In the genomic region with DNA sequence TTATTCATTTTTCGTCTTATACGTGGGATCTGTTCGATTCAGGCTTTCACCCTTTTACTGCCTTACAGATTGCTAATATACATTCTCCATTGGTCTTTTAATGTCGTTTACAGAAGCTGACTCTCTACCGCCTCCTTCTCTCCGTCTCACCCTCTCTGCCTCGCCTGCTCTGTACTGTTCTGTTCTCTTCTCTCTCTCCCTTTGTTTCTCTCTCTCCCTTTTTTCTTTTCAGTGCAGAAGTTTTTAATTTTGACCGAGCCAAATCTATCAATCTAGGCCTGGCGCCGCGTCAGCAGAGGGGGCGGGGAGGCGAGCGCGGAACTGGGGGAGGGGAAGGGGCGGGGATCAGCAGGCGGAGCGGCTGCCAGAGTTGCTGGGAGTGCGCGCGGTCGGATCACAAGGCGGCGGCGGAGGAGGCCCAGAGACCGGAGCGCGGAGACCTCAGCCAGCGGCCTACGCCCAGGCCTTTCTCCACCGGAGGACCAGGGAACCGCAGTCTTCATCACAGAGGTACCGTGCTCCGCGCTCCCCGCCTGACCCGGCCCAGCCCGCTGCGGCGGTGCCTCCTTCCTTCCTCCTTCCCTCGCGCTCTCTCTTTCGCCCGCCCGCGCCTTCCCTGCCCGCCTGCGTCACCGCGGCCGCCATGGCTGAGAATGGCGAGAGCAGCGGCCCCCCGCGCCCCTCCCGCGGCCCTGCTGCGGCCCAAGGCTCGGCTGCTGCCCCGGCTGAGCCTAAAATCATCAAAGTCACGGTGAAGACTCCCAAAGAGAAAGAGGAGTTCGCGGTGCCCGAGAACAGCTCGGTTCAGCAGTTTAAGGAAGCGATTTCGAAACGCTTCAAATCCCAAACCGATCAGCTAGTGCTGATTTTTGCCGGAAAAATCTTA, we compare ENCODE assay signal across 8 cellular contexts. TPM values are rescaled to one million over a fixed set of nuclear protein-coding genes. Genes with fewer than 3 reads are reported as not detected.
DNase-seq lines count a peak whose midpoint lies in the region; ATAC-seq and TF ChIP-seq lines count a peak whose summit lies in the region.

Gene UBQLN2 (plus strand): TSS at position 397 of the 886 bp plus-strand sequence. CDS start 247 bp downstream, at position 644.

- peaks cover 0 to 16% (median 12%) of the 10 kb centered on the region in 4 donors for H3K4me1 ChIP-seq in transverse colon

- H3K4me2 ChIP-seq in SU-DHL-6 (ENCODE audit: low read depth, low read length, poor library complexity, severe bottlenecking), result peak within 1 kb of the TSS; percentile 91

- no peaks in the 10 kb centered on the region for H3K36me3 ChIP-seq in SU-DHL-6 (ENCODE audit: low read length)
- H3K36me3 ChIP-seq in transverse colon, result no peaks in the 10 kb centered on the region

- peak within 1 kb of the TSS; percentile 93 for H3K4me3 Mint-ChIP-seq in activated naive CD8-positive, alpha-beta T cell treated with anti-CD3 and anti-CD28 coated beads, Interleukin-2, amount 10 ng/mL, durations not matched to agents 7 days and 5 days

- DNase-seq in GM04504 (ENCODE audit: low read depth) (peak; percentile 40), HFF-Myc (ENCODE audit: extremely low read depth, low read depth) (peak; percentile 32), NCI-H1048 (lab: John Stamatoyannopoulos, UW) (peak; percentile 31), Right ventricle myocardium superior (peak; percentile 87), pons (ENCODE audit: low spot score) (peak; percentile 65), transverse colon (peak; percentile 85)
- DNase-seq in activated naive CD8-positive, alpha-beta T cell treated with anti-CD3 and anti-CD28 coated beads, Interleukin-2, amount 10 ng/mL, durations not matched to agents 7 days and 5 days, result peak; percentile 80

- no peaks in the 10 kb centered on the region for H3K9me2 ChIP-seq in SU-DHL-6 (replicated peaks; ENCODE audit: insufficient read depth, low read length)

- peaks cover 7% of the 10 kb centered on the region for H3K4me1 Mint-ChIP-seq in activated naive CD8-positive, alpha-beta T cell treated with anti-CD3 and anti-CD28 coated beads, Interleukin-2, amount 10 ng/mL, durations not matched to agents 7 days and 5 days

- peak; percentile 83 for TF ChIP-seq POLR2A in transverse colon (IDR thresholded peaks at IDR 0.05)

- peak within 1 kb of the TSS; percentile 83 for H3K9ac ChIP-seq in SU-DHL-6 (ENCODE audit: low read length)

- H3K9me3 ChIP-seq in SU-DHL-6 (ENCODE audit: insufficient read depth, low read length) (no peaks in the 10 kb centered on the region), transverse colon (no peaks in the 10 kb centered on the region)

- H3K9me3 Mint-ChIP-seq in activated naive CD8-positive, alpha-beta T cell treated with anti-CD3 and anti-CD28 coated beads, Interleukin-2, amount 10 ng/mL, durations not matched to agents 7 days and 5 days, result no peaks in the 10 kb centered on the region

- H3K27me3 ChIP-seq in SU-DHL-6 (ENCODE audit: low read length) (no peaks in the 10 kb centered on the region), transverse colon (no peaks in the 10 kb centered on the region)

- peak within 1 kb of the TSS; percentile 56 for H2AFZ ChIP-seq in SU-DHL-6 (ENCODE audit: low read depth, low read length, severe bottlenecking)

- POLR2A ChIA-PET in activated naive CD8-positive, alpha-beta T cell treated with anti-CD3 and anti-CD28 coated beads, Interleukin-2, amount 10 ng/mL, durations not matched to agents 7 days and 5 days (lab: Charles Lee), result interaction anchor here (0.8 to 1.3 kb wide), 2 partner anchors 18 to 100 kb away, joined by 3 to 6 read pairs; no protein-coding TSS in a partner anchor

- no peak for TF ChIP-seq CTCF in HFF-Myc (IDR thresholded peaks at IDR 0.05; ENCODE audit: low read depth, low read length, missing control alignments)
- no peak for TF ChIP-seq CTCF in SU-DHL-6 (IDR thresholded peaks at IDR 0.05; ENCODE audit: insufficient read depth, low read length, poor library complexity, severe bottlenecking)
- no peak for TF ChIP-seq CTCF in transverse colon (IDR thresholded peaks at IDR 0.05)

- H3K27ac Mint-ChIP-seq in activated naive CD8-positive, alpha-beta T cell treated with anti-CD3 and anti-CD28 coated beads, Interleukin-2, amount 10 ng/mL, durations not matched to agents 7 days and 5 days, result peak within 1 kb of the TSS; percentile 99

- H4K20me1 ChIP-seq in SU-DHL-6 (ENCODE audit: low read depth, low read length), result no peaks in the 10 kb centered on the region

- no peak for TF ChIP-seq EP300 in transverse colon (IDR thresholded peaks at IDR 0.05; ENCODE audit: low read depth)

- H3K79me2 ChIP-seq in SU-DHL-6 (ENCODE audit: insufficient read depth, low read length), result peaks cover 49% of the 10 kb centered on the region

- 0 to 33% methylated on average over 6 to 58 of the region's 70 CpGs for WGBS in transverse colon (ENCODE audit: low coverage in 1 of 2), 2 donors

- intact Hi-C loops in Right ventricle myocardium superior (cut with DNase I) (no loop called here), transverse colon (cut with DNase I; ENCODE audit: low total_unique reads) (no loop called here)

- H3K4me3 ChIP-seq in HFF-Myc (replicated peaks; ENCODE audit: low read depth, low read length) (peak within 1 kb of the TSS; percentile 73), SU-DHL-6 (ENCODE audit: insufficient read depth, low read length, poor library complexity, severe bottlenecking) (peak within 1 kb of the TSS; percentile 69), transverse colon (peak within 1 kb of the TSS; percentile 52 to 76 (median 64))

- no peaks in the 10 kb centered on the region for H3K27me3 Mint-ChIP-seq in activated naive CD8-positive, alpha-beta T cell treated with anti-CD3 and anti-CD28 coated beads, Interleukin-2, amount 10 ng/mL, durations not matched to agents 7 days and 5 days

- ATAC-seq in activated naive CD8-positive, alpha-beta T cell treated with anti-CD3 and anti-CD28 coated beads, Interleukin-2, amount 10 ng/mL, durations not matched to agents 7 days and 5 days (ENCODE audit: low read depth), result peak; percentile 85
- ATAC-seq in Right ventricle myocardium superior (ENCODE audit: poor library complexity), result peak; percentile 98

- peak within 1 kb of the TSS; percentile 78 for H3K27ac ChIP-seq in SU-DHL-6 (ENCODE audit: low read depth, low read length)
- peak within 1 kb of the TSS; percentile 92 to 98 (median 96) for H3K27ac ChIP-seq in transverse colon

- H3F3A ChIP-seq in SU-DHL-6 (ENCODE audit: insufficient read depth), result peaks cover 5% of the 10 kb centered on the region; the same call in 1 of the 2 replicates

- in situ Hi-C loops in transverse colon (cut with MboI; ENCODE audit: low pct_ligation_motif_present in 1 of 4, low pct_unique_long_range_greater_than_20kb in 1 of 4, low sequenced_read_pairs in 3 of 4), result loop anchor here in 2 of 4 donors (25.0 kb wide), 2 partner anchors 174 to 424 kb away; partner anchors contain the start of genes NBDY (in 1 of the 2) and SPIN3 (in 1 of the 2)

- H3K36me3 Mint-ChIP-seq in activated naive CD8-positive, alpha-beta T cell treated with anti-CD3 and anti-CD28 coated beads, Interleukin-2, amount 10 ng/mL, durations not matched to agents 7 days and 5 days, result peaks cover 21% of the 10 kb centered on the region

RNA-seq across cellular contexts. Expression of gene UBQLN2, which starts in this region (rescaled TPM):
- 10 to 100 TPM; 47.9 to 48.0 TPM for total RNA-seq in activated naive CD8-positive, alpha-beta T cell treated with anti-CD3 and anti-CD28 coated beads, Interleukin-2, amount 10 ng/mL, durations not matched to agents 7 days and 5 days
- total RNA-seq in Right ventricle myocardium superior (27.2 TPM), transverse colon (10 to 100 TPM in 3 of 4 donors, 1 to 10 TPM in 1; 10.0 to 20.6 (median 19.2) TPM)

Comparison
In these comparisons a context has a peak if more than half of its experiments do, and no peak if none do; other contexts are left out.
1. Peak in every context shown above with its lines: DNase-seq, ATAC-seq, H3K4me3 ChIP-seq and H3K27ac ChIP-seq.
2. DNase-seq: peak in every context shown above with its lines; median percentile 87 in Right ventricle myocardium superior; 85 in transverse colon; 80 in activated naive CD8-positive, alpha-beta T cell treated with anti-CD3 and anti-CD28 coated beads, Interleukin-2, amount 10 ng/mL, durations not matched to agents 7 days and 5 days; 65 in pons; 40 in GM04504; 32 in HFF-Myc; 31 in NCI-H1048.